ENCODE assay signal across 10 cellular contexts in genomic region chr9:36092014-36092413, GRCh38. TPM values are rescaled to one million over a fixed set of nuclear protein-coding genes. Genes with fewer than 3 reads are reported as not detected.
DNase-seq lines count a peak whose midpoint lies in the region; ATAC-seq, FAIRE-seq and TF ChIP-seq lines count a peak whose summit lies in the region.
"Had no signal": no experiment of that assay in that cellular context is flagged by ENCODE, and none has a peak within 500 bp of the region (broad histone marks: within the 10 kb centered on the region; RNA-seq: fewer than 3 reads in every experiment).

No MANE protein-coding gene starts in this region.

- no peaks in the 10 kb centered on the region for H3K79me2 ChIP-seq in SK-N-SH (ENCODE audit: insufficient read depth)

- no peak for FAIRE-seq in urothelium cell line (lab: Jason Lieb, UNC)

- TF ChIP-seq POLR2A in Peyer's patch (IDR thresholded peaks at IDR 0.05) = no peak

- H3K9me3 ChIP-seq in SK-N-SH = no peaks in the 10 kb centered on the region
- no peaks in the 10 kb centered on the region for H3K9me3 ChIP-seq in Peyer's patch
- no peaks in the 10 kb centered on the region for H3K9me3 ChIP-seq in psoas muscle

- no peak overlapping the region for H3K4me3 Mint-ChIP-seq in endothelial cell (ENCODE audit: unreplicated experiment)

- peaks cover 8% of the 10 kb centered on the region for H3K36me3 Mint-ChIP-seq in endothelial cell (ENCODE audit: low read depth, unreplicated experiment)

- CTCF ChIA-PET in SK-N-SH (lab: Yijun Ruan, JAX) = interaction anchor here (1.2 to 2.0 kb wide), 4 partner anchors 10 to 75 kb away, joined by 3 to 5 read pairs (median 4); no protein-coding TSS in a partner anchor

- H3K27me3 Mint-ChIP-seq in endothelial cell (ENCODE audit: unreplicated experiment) = peaks cover 1% of the 10 kb centered on the region

- peaks cover 43% of the 10 kb centered on the region for H3F3A ChIP-seq in SK-N-SH (replicated peaks; ENCODE audit: insufficient read depth)

- no peaks in the 10 kb centered on the region for H4K20me1 ChIP-seq in SK-N-SH (ENCODE audit: insufficient read depth)

- no peaks in the 10 kb centered on the region for H3K9me2 ChIP-seq in SK-N-SH

- intact Hi-C loops in psoas muscle (cut with DNase I) = no loop called here

- peaks cover 21% of the 10 kb centered on the region for H3K4me1 Mint-ChIP-seq in endothelial cell (ENCODE audit: unreplicated experiment)

- H3K9ac ChIP-seq in SK-N-SH = peak overlapping the region; percentile 35; the same call in 1 of the 2 replicates

- TF ChIP-seq RAD21 in SK-N-SH (IDR thresholded peaks at IDR 0.05; ENCODE audit: low read length) = no peak

- H3K4me2 ChIP-seq in SK-N-SH = no peak overlapping the region

- POLR2A ChIA-PET in SK-N-SH (lab: Yijun Ruan, JAX) = no interaction called here

- H3K27me3 ChIP-seq in SK-N-SH (ENCODE audit: insufficient read depth) (no peaks in the 10 kb centered on the region), Peyer's patch (no peaks in the 10 kb centered on the region), psoas muscle (ENCODE audit: insufficient read depth in 3 of 3, low read length in 2 of 3) (no peaks in the 10 kb centered on the region)

- H2AFZ ChIP-seq in SK-N-SH (ENCODE audit: low read depth) = peak overlapping the region; percentile 5; the same call in 1 of the 2 replicates

- H3K27ac ChIP-seq in SK-N-SH (ENCODE audit: low read depth in 2 of 2, low read length in 1 of 2) (peak overlapping the region; percentile 48 to 90; a peak in 3 of 4 replicates), Peyer's patch (peak overlapping the region in 3 of 4 donors; percentile 8 to 63 (median 13)), psoas muscle (peak overlapping the region; percentile 14)
- H3K27ac ChIP-seq: 22Rv1 had no signal

- H3K36me3 ChIP-seq in SK-N-SH (replicated peaks in 1 of 2; ENCODE audit: control insufficient read depth in 1 of 2, insufficient read depth in 2 of 2, low read length in 1 of 2) (peaks cover 4 to 23% of the 10 kb centered on the region in 2 experiments), Peyer's patch (no peaks in the 10 kb centered on the region), psoas muscle (ENCODE audit: insufficient read depth in 1 of 2, low read depth in 1 of 2) (no peaks in the 10 kb centered on the region)

- ATAC-seq in SK-N-SH treated with all-trans-retinoic acid at 6 μM for 48 hours (no peak), psoas muscle (no peak)

- TF ChIP-seq CTCF in SK-N-SH (IDR thresholded peaks at IDR 0.05) (no peak), Peyer's patch (IDR thresholded peaks at IDR 0.05) (no peak), endothelial cell (IDR thresholded peaks at IDR 0.05; ENCODE audit: unreplicated experiment) (no peak), psoas muscle (IDR thresholded peaks at IDR 0.05) (no peak)

- no peaks in the 10 kb centered on the region for H3K9me3 Mint-ChIP-seq in endothelial cell (ENCODE audit: unreplicated experiment)

- peaks cover 0 to 7% of the 10 kb centered on the region in 2 experiments; a peak in 2 of 4 replicates for H3K4me1 ChIP-seq in SK-N-SH (ENCODE audit: control insufficient read depth in 1 of 2, insufficient read depth in 2 of 2, low read depth in 1 of 2, low read length in 1 of 2)
- H3K4me1 ChIP-seq in Peyer's patch = peaks cover 0 to 15% (median 0%) of the 10 kb centered on the region in 4 donors
- H3K4me1 ChIP-seq in psoas muscle = peaks cover 6% of the 10 kb centered on the region

- WGBS in SK-N-SH (ENCODE audit: low lambda C conversion rate) = 96% methylated on average over 1 of the region's 1 CpG
- 74 to 89% (median 85%) methylated on average over 1 of the region's 1 CpG for WGBS in psoas muscle, 3 donors

- no peak for TF ChIP-seq EP300 in SK-N-SH (IDR thresholded peaks at IDR 0.05; ENCODE audit: borderline replicate concordance in 1 of 2, low read depth in 1 of 2, low read length in 1 of 2)

- H3K27ac Mint-ChIP-seq in endothelial cell (ENCODE audit: unreplicated experiment) = peak overlapping the region; percentile 97

- no peak for DNase-seq in SK-N-SH
- DNase-seq in Peyer's patch = no peak
- DNase-seq in endothelial cell (ENCODE audit: low spot score) = no peak
- no peak for DNase-seq in psoas muscle
- DNase-seq in putamen (ENCODE audit: low spot score) = no peak
- no peak for DNase-seq in urothelium cell line (ENCODE audit: low spot score)
- no peak for DNase-seq in HUDEP-2 (lab: John Stamatoyannopoulos, UW; ENCODE audit: unreplicated experiment in 76 of 76)

- H3K4me3 ChIP-seq in SK-N-SH (ENCODE audit: low read depth in 2 of 2, low read length in 1 of 2) = no peak overlapping the region
- no peak overlapping the region for H3K4me3 ChIP-seq in Peyer's patch
- no peak overlapping the region for H3K4me3 ChIP-seq in psoas muscle

TF ChIP-seq in SK-N-SH, 30 proteins besides CTCF, POLR2A, EP300 and RAD21 (continues in another document):
- no peak for TF ChIP-seq EZH2phosphoT487 (IDR thresholded peaks at IDR 0.05; ENCODE audit: borderline replicate concordance, low read depth)
- no peak for TF ChIP-seq YY1 (IDR thresholded peaks at IDR 0.05; ENCODE audit: low read depth)
- TF ChIP-seq IRF3 (IDR thresholded peaks at IDR 0.05; ENCODE audit: low read depth, low read length) = no peak
- no peak for TF ChIP-seq MXI1 (IDR thresholded peaks at IDR 0.05; ENCODE audit: low read depth, low read length)
- no peak for TF ChIP-seq USF2 (IDR thresholded peaks at IDR 0.05; ENCODE audit: borderline replicate concordance, low read depth, low read length)
- TF ChIP-seq SMC3 (IDR thresholded peaks at IDR 0.05; ENCODE audit: low read depth, low read length) = no peak
- no peak for TF ChIP-seq CHD2 (IDR thresholded peaks at IDR 0.05; ENCODE audit: low read length, partially characterized antibody)
- no peak for TF ChIP-seq SIN3A (IDR thresholded peaks at IDR 0.05; ENCODE audit: borderline replicate concordance, low read depth, low read length)
- no peak for TF ChIP-seq MEF2A (IDR thresholded peaks at IDR 0.05; ENCODE audit: borderline replicate concordance, low read depth)

TF ChIP-seq in SK-N-SH treated with all-trans-retinoic acid at 6 μM for 48 hours, 23 proteins besides CTCF, POLR2A, EP300 and RAD21:
- TF ChIP-seq ZFP3 (CRISPR knock-in tag; IDR thresholded peaks at IDR 0.05) (no peak), TOX (CRISPR knock-in tag; IDR thresholded peaks at IDR 0.05; ENCODE audit: borderline replicate concordance) (no peak), CSDC2 (CRISPR knock-in tag; IDR thresholded peaks at IDR 0.05) (no peak)

RNA-seq across cellular contexts. Expression of gene GLIPR2, which starts 44.5 kb away (rescaled TPM):
- polyA plus RNA-seq in SK-N-SH (2012; rRNA removed) = 38.3 and 40.1 TPM in 2 replicates
- polyA plus RNA-seq in SK-N-SH (2012; cell fraction: cytosol; rRNA removed) = 38.4 and 43.1 TPM in 2 replicates
- polyA plus RNA-seq in SK-N-SH (2012; cell fraction: nucleus; rRNA removed) = 25.0 and 25.4 TPM in 2 replicates
- total RNA-seq in Peyer's patch = 10 to 100 TPM in 2 of 4 donors, 1 to 10 TPM in 2; 8.6 to 31.4 (median 11.6) TPM
- 6.3 TPM for total RNA-seq in endothelial cell (ENCODE audit: unreplicated experiment)
- total RNA-seq in psoas muscle = 1 to 10 TPM; 3.6 to 6.5 (median 4.9) TPM
- 1 to 10 TPM; 2.5 to 3.4 (median 3.2) TPM for polyA plus RNA-seq in psoas muscle
- total RNA-seq: OCI-LY7 had no signal

RNA-seq across cellular contexts. Expression of gene RECK, which starts 55.3 kb away (rescaled TPM):
- polyA plus RNA-seq in SK-N-SH (2012; rRNA removed) (22.8 and 27.3 TPM in 2 replicates), psoas muscle (1 to 10 TPM; 1.4 to 1.8 (median 1.5) TPM)
- 26.6 and 29.4 TPM in 2 replicates for polyA plus RNA-seq in SK-N-SH (2012; cell fraction: cytosol; rRNA removed)
- polyA plus RNA-seq in SK-N-SH (2012; cell fraction: nucleus; rRNA removed) = 22.2 and 34.2 TPM in 2 replicates
- total RNA-seq in Peyer's patch (1 to 10 TPM; 1.9 to 8.3 (median 5.9) TPM), endothelial cell (ENCODE audit: unreplicated experiment) (48.2 TPM), psoas muscle (1 to 10 TPM; 2.0 to 8.0 (median 4.6) TPM)

Comparison
In these comparisons a context has a peak if more than half of its experiments do, and no peak if none do; other contexts are left out.
1. H3K27ac ChIP-seq: peak in every context shown above with its lines; median percentile 69 in SK-N-SH; 14 in psoas muscle; 13 in Peyer's patch.